ENCODE assay signal across 1 cellular context in genomic region chr4:2673157-2673556, GRCh38.
TF ChIP-seq lines count a peak whose summit lies in the region.

No MANE protein-coding gene starts in this region.

TF ChIP-seq in Ishikawa, 13 proteins besides CTCF, POLR2A, EP300 and RAD21 (continued from another document):
- TF ChIP-seq REST (IDR thresholded peaks at IDR 0.05; ENCODE audit: low read depth) (no peak), YY1 (IDR thresholded peaks at IDR 0.05; ENCODE audit: low read depth) (no peak), MAX (IDR thresholded peaks at IDR 0.05) (no peak), TAF1 (IDR thresholded peaks at IDR 0.05; ENCODE audit: low read depth) (no peak), CEBPB (IDR thresholded peaks at IDR 0.05) (no peak), FOXM1 (IDR thresholded peaks at IDR 0.05; ENCODE audit: borderline replicate concordance, low read depth) (no peak), USF1 (IDR thresholded peaks at IDR 0.05) (no peak), CREB1 (IDR thresholded peaks at IDR 0.05; ENCODE audit: low read depth) (no peak), TEAD4 (IDR thresholded peaks at IDR 0.05) (no peak), ZBTB7A (IDR thresholded peaks at IDR 0.05; ENCODE audit: low read depth) (no peak), EGR1 (IDR thresholded peaks at IDR 0.05) (no peak), NFIC (IDR thresholded peaks at IDR 0.05) (no peak)
